In the genomic region with DNA sequence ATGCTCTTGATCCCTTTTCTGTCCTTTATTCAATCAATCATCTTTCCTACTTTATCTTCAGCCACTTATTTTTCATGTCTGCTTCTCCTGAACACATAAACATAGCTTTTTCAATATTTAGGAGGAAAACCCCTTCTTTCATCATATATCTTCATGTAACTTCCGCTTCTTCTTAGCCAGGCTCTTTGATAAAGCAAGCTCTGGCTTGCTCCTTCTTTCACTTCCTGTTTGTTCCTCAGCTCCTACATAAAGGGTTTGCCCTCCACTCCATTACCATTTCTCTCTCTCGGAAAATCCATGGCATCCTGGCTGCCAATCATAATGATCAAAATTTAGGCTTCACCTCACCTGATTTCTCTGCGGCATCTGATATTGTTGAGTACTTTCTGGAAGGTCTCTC, we compare ENCODE assay signal across 15 cellular contexts. TPM values are rescaled to one million over a fixed set of nuclear protein-coding genes. Genes with fewer than 3 reads are reported as not detected.
DNase-seq lines count a peak whose midpoint lies in the region; ATAC-seq and TF ChIP-seq lines count a peak whose summit lies in the region.
"Had no signal": no experiment of that assay in that cellular context is flagged by ENCODE, and none has a peak within 500 bp of the region (broad histone marks: within the 10 kb centered on the region; RNA-seq: fewer than 3 reads in every experiment).

No MANE protein-coding gene starts in this region.

- 43 to 60% methylated on average over 3 of the region's 3 CpGs for WGBS in lung, 2 donors
- WGBS in esophagus muscularis mucosa = 64% methylated on average over 3 of the region's 3 CpGs

- peaks cover 0 to 4% of the 10 kb centered on the region in 2 donors for H3K9me3 ChIP-seq in lung (ENCODE audit: control insufficient read depth in 2 of 2, insufficient read depth in 1 of 2, low read length in 1 of 2)
- no peaks in the 10 kb centered on the region for H3K9me3 ChIP-seq in esophagus muscularis mucosa
- H3K9me3 ChIP-seq: HAP-1, SJSA1 had no signal

- intact Hi-C loops in esophagus muscularis mucosa (cut with DNase I) = loop anchor here (10.0 kb wide), 2 partner anchors 426 to 596 kb away; no protein-coding TSS in a partner anchor

- H3K27me3 ChIP-seq in lung (ENCODE audit: control insufficient read depth, insufficient read depth) (no peaks in the 10 kb centered on the region), esophagus muscularis mucosa (peaks cover 0 to 3% (median 0%) of the 10 kb centered on the region in 4 donors)
- H3K27me3 ChIP-seq: SJSA1 had no signal

- in situ Hi-C loops in KBM-7 (cut with MboI; ENCODE audit: low pct_unique_long_range_greater_than_20kb, low sequenced_read_pairs) = no loop called here

- no peak overlapping the region for H3K4me3 ChIP-seq in lung
- H3K4me3 ChIP-seq in esophagus muscularis mucosa = no peak overlapping the region
- H3K4me3 ChIP-seq: HAP-1, SJSA1 had no signal

- H3K36me3 ChIP-seq in lung (ENCODE audit: control insufficient read depth in 2 of 2, insufficient read depth in 2 of 2, low read length in 2 of 2) (no peaks in the 10 kb centered on the region), esophagus muscularis mucosa (no peaks in the 10 kb centered on the region)
- H3K36me3 ChIP-seq: HAP-1, SJSA1 had no signal

- H3K4me1 ChIP-seq in lung (ENCODE audit: control insufficient read depth in 2 of 2, insufficient read depth in 2 of 2, low read length in 2 of 2) (no peaks in the 10 kb centered on the region), esophagus muscularis mucosa (no peaks in the 10 kb centered on the region)
- H3K4me1 ChIP-seq: HAP-1, parathyroid adenoma, SJSA1 had no signal

- DNase-seq in GF-D8 (lab: John Stamatoyannopoulos, UW) = peak; percentile 92
- peak; percentile 57 for DNase-seq in KBM-7
- peak; percentile 98 for DNase-seq in SIG-M5 treated with dmso at 0.1 percent for 504 hours (lab: John Stamatoyannopoulos, UW; ENCODE audit: unreplicated experiment)
- no peak for DNase-seq in lung (ENCODE audit: low spot score)
- DNase-seq in esophagus muscularis mucosa (ENCODE audit: extremely low spot score) = no peak
- DNase-seq in activated effector memory CD4-positive, alpha-beta T cell treated with Interleukin-2 at 50 U/mL for 16 hours = no peak
- no peak for DNase-seq in NCI-H446 treated with DMSO at 0.1 percent for 48 hours (lab: John Stamatoyannopoulos, UW)
- DNase-seq: activated CD8-positive, alpha-beta T cell treated with anti-CD3 and anti-CD28 coated beads for 36 hours; NCI-H2029 treated with DMSO at 0.1 percent for 48 hours; NCI-H82; stimulated activated naive CD8-positive, alpha-beta T cell treated with anti-CD3 and anti-CD28 coated beads, Interleukin-15, amount 100 ng/mL, for 72 hours had no signal

- TF ChIP-seq CTCF in lung (IDR thresholded peaks at IDR 0.05; ENCODE audit: control extremely low read depth, extremely low read depth) (no peak), esophagus muscularis mucosa (IDR thresholded peaks at IDR 0.05) (no peak)

- TF ChIP-seq EP300 in esophagus muscularis mucosa (IDR thresholded peaks at IDR 0.05) = no peak

- no peak for TF ChIP-seq POLR2A in esophagus muscularis mucosa (IDR thresholded peaks at IDR 0.05; ENCODE audit: low read depth)

- peak; percentile 76 for ATAC-seq in lung (ENCODE audit: insufficient read depth, low FRiP score)
- no peak for ATAC-seq in GM18907 (IDR thresholded peaks at IDR 0.05; ENCODE audit: unreplicated experiment)
- ATAC-seq: activated CD8-positive, alpha-beta T cell treated with anti-CD3 and anti-CD28 coated beads for 36 hours; stimulated activated naive CD8-positive, alpha-beta T cell treated with anti-CD3 and anti-CD28 coated beads, Interleukin-15, amount 100 ng/mL, for 72 hours had no signal

- peak overlapping the region in 1 of 2 donors; percentile 20 for H3K27ac ChIP-seq in lung (ENCODE audit: low read depth in 1 of 2, low read length in 1 of 2)
- no peak overlapping the region for H3K27ac ChIP-seq in esophagus muscularis mucosa (replicated peaks in 1 of 4)
- H3K27ac ChIP-seq: parathyroid adenoma, SJSA1 had no signal

RNA-seq across cellular contexts. Expression of a gene that starts 33.7 kb away (rescaled TPM):
- 10 to 100 TPM in 1 of 2 donors, 1 to 10 TPM in 1; 3.2 to 16.4 TPM for total RNA-seq in lung
- polyA plus RNA-seq in lung = 1 to 10 TPM in 1 of 2 donors, under 1 TPM in 1; 0.63 to 1.8 TPM
- total RNA-seq in esophagus muscularis mucosa = 1 to 10 TPM; 1.3 to 5.0 (median 1.9) TPM

Comparison
In these comparisons a context has a peak if more than half of its experiments do, and no peak if none do; other contexts are left out.
1. DNase-seq: peak in GF-D8 (single experiment), KBM-7 (single experiment) and SIG-M5 treated with dmso at 0.1 percent for 504 hours (single experiment); none in lung (single experiment), esophagus muscularis mucosa (single experiment), activated effector memory CD4-positive, alpha-beta T cell treated with Interleukin-2 at 50 U/mL for 16 hours (single experiment) and NCI-H446 treated with DMSO at 0.1 percent for 48 hours (single experiment).